Comparison of ENCODE assay signal across 8 cellular contexts in the genomic region with DNA sequence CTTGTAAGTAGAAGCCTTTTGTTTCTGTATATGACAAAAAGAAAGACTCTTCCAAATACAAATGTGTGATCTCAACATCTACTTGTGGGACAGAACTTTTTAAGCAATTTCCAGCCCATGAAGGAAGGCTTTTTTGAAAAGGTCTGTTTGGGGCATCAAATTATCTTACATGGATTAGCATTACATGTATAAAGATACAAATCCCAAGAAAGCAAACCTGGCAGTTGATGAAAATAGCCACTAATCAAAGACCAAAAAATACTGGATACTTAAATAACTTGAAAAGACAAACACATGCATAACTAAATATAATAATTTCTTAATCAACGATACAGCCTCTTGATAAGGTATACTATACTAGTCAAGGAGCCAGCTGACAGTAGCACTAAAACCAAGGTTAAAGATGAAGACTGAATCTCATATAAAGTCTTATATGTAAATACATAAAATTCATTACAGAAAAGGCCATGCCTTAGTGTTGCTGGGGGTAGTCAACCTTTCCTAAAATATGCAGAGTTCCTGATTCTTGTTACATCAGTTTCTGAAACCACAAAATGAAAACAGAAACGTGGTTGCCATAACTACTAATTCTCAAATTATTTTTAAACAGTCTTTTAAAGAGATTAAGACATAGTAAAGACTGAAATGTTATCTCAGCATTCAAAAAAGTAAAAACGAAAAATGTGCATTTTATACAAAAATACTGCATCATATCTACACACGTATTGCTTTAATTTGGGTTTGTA. TPM values are rescaled to one million over a fixed set of nuclear protein-coding genes. Genes with fewer than 3 reads are reported as not detected.
DNase-seq lines count a peak whose midpoint lies in the region; ATAC-seq and TF ChIP-seq lines count a peak whose summit lies in the region.

No MANE protein-coding gene starts in this region.

- POLR2A ChIA-PET in A673 (lab: Charles Lee; ENCODE audit: low non-redundant PET), result no interaction called here

- H3K27me3 ChIP-seq in A673 (replicated peaks; ENCODE audit: insufficient read depth, low read depth, low read length, poor library complexity) (no peaks in the 10 kb centered on the region), OCI-LY1 (ENCODE audit: insufficient read depth, low read length) (no peaks in the 10 kb centered on the region), HAP-1 (ENCODE audit: low read depth) (no peaks in the 10 kb centered on the region)

- no peaks in the 10 kb centered on the region for H3K27me3 Mint-ChIP-seq in neural crest cell (ENCODE audit: low read depth)

- peaks cover 6% of the 10 kb centered on the region for H3K36me3 ChIP-seq in A673 (ENCODE audit: insufficient read depth, low read length, poor library complexity, severe bottlenecking)
- H3K36me3 ChIP-seq in OCI-LY1 (ENCODE audit: insufficient read depth, low read length), result peaks cover 36% of the 10 kb centered on the region
- H3K36me3 ChIP-seq in HAP-1 (replicated peaks), result no peaks in the 10 kb centered on the region

- H4K20me1 ChIP-seq in OCI-LY1 (ENCODE audit: insufficient read depth, low read length), result no peaks in the 10 kb centered on the region

- H3K27ac Mint-ChIP-seq in neural crest cell (ENCODE audit: unreplicated experiment), result no peak overlapping the region

- peaks cover 52% of the 10 kb centered on the region for H3K79me2 ChIP-seq in OCI-LY1 (ENCODE audit: insufficient read depth, low read length)

- H3K9me3 Mint-ChIP-seq in neural crest cell, result peaks cover 7% of the 10 kb centered on the region

- no TSS peak for BruUV-seq in A673 (replicated peaks; lab: Mats Ljungman, UMichigan)

- H3K4me1 Mint-ChIP-seq in neural crest cell, result peaks cover 41% of the 10 kb centered on the region

- TF ChIP-seq CTCF in A673 (conservative IDR thresholded peaks at IDR 0.05; ENCODE audit: low read depth, low read length) (no peak), OCI-LY1 (IDR thresholded peaks at IDR 0.05; ENCODE audit: low read length) (no peak), choroid plexus epithelial cell (conservative IDR thresholded peaks at IDR 0.05; ENCODE audit: low read depth, low read length) (no peak), neural crest cell (conservative IDR thresholded peaks at IDR 0.05) (no peak)

- H3K36me3 Mint-ChIP-seq in neural crest cell (ENCODE audit: low read depth), result peaks cover 16% of the 10 kb centered on the region

- CTCF ChIA-PET in A673 (lab: Charles Lee), result no interaction called here

- intact Hi-C loops in A673 (cut with micrococcal nuclease; ENCODE audit: unreplicated experiment), result loop anchor here (5.0 kb wide), 1 partner anchor 158 kb away; no protein-coding TSS in a partner anchor

- H3K9me2 ChIP-seq in OCI-LY1 (ENCODE audit: low read depth, low read length), result no peaks in the 10 kb centered on the region

- DNase-seq in A673 (ENCODE audit: low spot score), result peak; percentile 7
- peak; percentile 89 for DNase-seq in choroid plexus epithelial cell (ENCODE audit: low read depth)
- DNase-seq in neural crest cell (ENCODE audit: low read depth, low spot score), result no peak
- DNase-seq in iPS-NIHi11 (ENCODE audit: low spot score), result no peak
- DNase-seq in HAP-1 (ENCODE audit: low spot score in 2 of 2), result no peak

- H3K9me3 ChIP-seq in A673 (ENCODE audit: low read depth, low read length, poor library complexity, severe bottlenecking), result peaks cover 6% of the 10 kb centered on the region
- 0 out of 2 replicates have a peak, but pooled peaks cover 3% of the 10 kb centered on the region for H3K9me3 ChIP-seq in OCI-LY1 (ENCODE audit: low read length)
- H3K9me3 ChIP-seq in HAP-1, result no peaks in the 10 kb centered on the region

- H3K4me3 ChIP-seq in A673 (ENCODE audit: low read depth, low read length, poor library complexity, severe bottlenecking) (peak overlapping the region; percentile 42), OCI-LY1 (ENCODE audit: low read depth, low read length, poor library complexity, severe bottlenecking) (peak overlapping the region; percentile 50), choroid plexus epithelial cell (ENCODE audit: low read depth, low read length) (peak overlapping the region; percentile 61), HAP-1 (no peak overlapping the region)

- peak overlapping the region; percentile 71 for H3K4me2 ChIP-seq in OCI-LY1 (ENCODE audit: low read length)

- peak overlapping the region; percentile 40 for H3K4me3 Mint-ChIP-seq in neural crest cell

- in situ Hi-C loops in HAP-1 (cut with MboI; ENCODE audit: low sequenced_read_pairs), result no loop called here

- ATAC-seq in GM21367 (IDR thresholded peaks at IDR 0.05; ENCODE audit: unreplicated experiment), result peak; percentile 33
- ATAC-seq in HG03565 (IDR thresholded peaks at IDR 0.05; ENCODE audit: unreplicated experiment), result no peak

- H3K9ac ChIP-seq in OCI-LY1 (ENCODE audit: low read length), result peak overlapping the region; percentile 50

- H3K4me1 ChIP-seq in A673 (ENCODE audit: insufficient read depth, low read length, poor library complexity, severe bottlenecking) (peaks cover 30% of the 10 kb centered on the region), OCI-LY1 (ENCODE audit: insufficient read depth, low read length, severe bottlenecking) (peaks cover 54% of the 10 kb centered on the region), HAP-1 (peaks cover 26% of the 10 kb centered on the region)

- no peaks in the 10 kb centered on the region for H3F3A ChIP-seq in OCI-LY1 (ENCODE audit: insufficient read depth, low read length)

- no peak overlapping the region for H2AFZ ChIP-seq in OCI-LY1 (ENCODE audit: low read length)

- H3K27ac ChIP-seq in A673 (ENCODE audit: low read depth, low read length, poor library complexity, severe bottlenecking), result no peak overlapping the region
- peak overlapping the region; percentile 82 for H3K27ac ChIP-seq in OCI-LY1 (ENCODE audit: low read depth, low read length, poor library complexity, severe bottlenecking)

RNA-seq across cellular contexts. Expression of a gene that starts 2.0 kb away (rescaled TPM):
- total RNA-seq in A673 (2021), result 29.9 and 36.9 TPM in 2 replicates
- total RNA-seq in neural crest cell, result 34.6 and 36.8 TPM in 2 replicates

Comparison
In these comparisons a context has a peak if more than half of its experiments do, and no peak if none do; other contexts are left out.
1. DNase-seq: peak in A673 (single experiment) and choroid plexus epithelial cell (single experiment); none in neural crest cell (single experiment), iPS-NIHi11 (single experiment) and HAP-1 (0 of 2).